Comparison of ENCODE assay signal across 1 cellular context in genomic region chr9:87189006-87189405, GRCh38.
TF ChIP-seq lines count a peak whose summit lies in the region.

No MANE protein-coding gene starts in this region.

TF ChIP-seq in IMR-90, 13 proteins besides CTCF, POLR2A, EP300 and RAD21:
- TF ChIP-seq RFX5 (IDR thresholded peaks at IDR 0.05; ENCODE audit: low read depth, low read length) (no peak), CEBPB (IDR thresholded peaks at IDR 0.05; ENCODE audit: low read depth, low read length) (peak; percentile 84)
